In the genomic region with DNA sequence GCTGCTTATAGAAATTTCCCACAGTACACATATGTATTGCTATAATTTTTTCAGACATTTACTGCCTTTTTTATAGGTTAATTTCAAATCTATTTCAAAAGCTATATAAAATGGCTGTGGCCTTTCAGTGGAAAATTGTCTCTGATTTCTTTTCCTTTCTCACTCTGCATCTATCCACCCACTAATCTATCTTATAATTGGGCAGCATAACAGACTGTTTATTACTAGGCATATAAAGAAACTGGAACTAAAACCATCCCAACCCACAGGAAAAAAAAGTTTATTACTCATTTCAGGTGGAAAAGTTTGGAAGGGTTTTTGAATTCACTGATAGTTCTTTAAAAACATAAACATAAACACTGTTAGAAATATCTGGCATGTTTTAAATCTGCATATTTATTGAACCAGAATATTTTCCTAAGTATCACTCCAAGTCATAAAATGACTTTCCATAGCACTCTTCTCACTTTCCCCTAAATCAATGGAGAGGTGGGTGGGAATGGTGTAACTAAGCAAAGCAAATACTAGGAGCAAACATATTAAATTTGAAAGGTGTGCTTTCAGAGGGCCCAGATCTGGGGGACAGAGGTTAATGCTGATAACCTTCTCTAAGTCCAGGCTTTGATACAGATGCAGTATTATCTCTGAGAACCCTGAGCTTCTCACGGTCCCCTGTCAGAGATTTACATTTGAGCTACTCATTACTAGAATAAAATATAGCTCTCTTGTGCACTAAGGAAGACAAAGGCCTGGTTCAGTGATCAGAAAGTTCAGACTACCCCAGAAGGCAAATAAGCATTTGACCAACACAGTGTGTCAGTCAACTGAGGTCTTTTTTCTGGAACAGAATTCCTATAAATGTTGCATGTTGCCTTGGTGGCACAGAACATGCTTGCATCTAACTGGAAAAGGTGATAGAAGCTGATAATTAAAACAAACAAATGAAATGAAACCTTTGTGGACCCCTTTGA, we compare ENCODE assay signal across 21 cellular contexts.
DNase-seq lines count a peak whose midpoint lies in the region; TF ChIP-seq lines count a peak whose summit lies in the region.
"Had no signal": no experiment of that assay in that cellular context is flagged by ENCODE, and none has a peak within 500 bp of the region (broad histone marks: within the 10 kb centered on the region; RNA-seq: fewer than 3 reads in every experiment).

No MANE protein-coding gene starts in this region.

- peaks cover 8% of the 10 kb centered on the region for H3K9me3 Mint-ChIP-seq in progenitor cell of endocrine pancreas (ENCODE audit: low read depth)
- H3K9me3 Mint-ChIP-seq: CD8-positive, alpha-beta memory T cell had no signal

- peak overlapping the region; percentile 93 for H3K27ac Mint-ChIP-seq in progenitor cell of endocrine pancreas
- H3K27ac Mint-ChIP-seq: CD8-positive, alpha-beta memory T cell had no signal

- no peak for TF ChIP-seq CTCF in progenitor cell of endocrine pancreas (IDR thresholded peaks at IDR 0.05; ENCODE audit: unreplicated experiment)

- H3K4me1 Mint-ChIP-seq in progenitor cell of endocrine pancreas (ENCODE audit: low read depth), result peaks cover 42% of the 10 kb centered on the region
- H3K4me1 Mint-ChIP-seq: CD8-positive, alpha-beta memory T cell had no signal

- peaks cover 30% of the 10 kb centered on the region for H3K36me3 Mint-ChIP-seq in progenitor cell of endocrine pancreas (ENCODE audit: insufficient read depth)
- H3K36me3 Mint-ChIP-seq: CD8-positive, alpha-beta memory T cell had no signal

- DNase-seq in COLO829 (ENCODE audit: low spot score), result peak; percentile 27
- peak; percentile 44 for DNase-seq in NCI-H748 (lab: John Stamatoyannopoulos, UW; ENCODE audit: unreplicated experiment)
- DNase-seq in foreskin melanocyte, result peak; percentile 89
- DNase-seq in progenitor cell of endocrine pancreas (ENCODE audit: low spot score, unreplicated experiment), result no peak
- DNase-seq in SHP77 treated with DMSO at 0.1 percent for 48 hours (lab: John Stamatoyannopoulos, UW), result no peak
- DNase-seq in DMS53 treated with DMSO at 0.1 percent for 48 hours (lab: John Stamatoyannopoulos, UW; ENCODE audit: unreplicated experiment), result no peak
- DNase-seq in NCI-H774 (lab: John Stamatoyannopoulos, UW), result no peak
- no peak for DNase-seq in NCI-H2227 (lab: John Stamatoyannopoulos, UW; ENCODE audit: unreplicated experiment)
- DNase-seq: AML-193; CD8-positive, alpha-beta memory T cell; DMS53; EL; GF-D8; IMR-90; NCI-H1105; NCI-H146; NCI-H2029; NCI-H226; NCI-H510A treated with DMSO at 0.1 percent for 48 hours; Peyer's patch; SJCRH30 had no signal

- H3K4me3 Mint-ChIP-seq in progenitor cell of endocrine pancreas (ENCODE audit: low read depth), result no peak overlapping the region
- H3K4me3 Mint-ChIP-seq: CD8-positive, alpha-beta memory T cell had no signal

- no peaks in the 10 kb centered on the region for H3K27me3 Mint-ChIP-seq in progenitor cell of endocrine pancreas

Comparison
In these comparisons a context has a peak if more than half of its experiments do, and no peak if none do; other contexts are left out.
1. DNase-seq: peak in COLO829 (single experiment), NCI-H748 (single experiment) and foreskin melanocyte (single experiment); none in progenitor cell of endocrine pancreas (single experiment), SHP77 treated with DMSO at 0.1 percent for 48 hours (single experiment), DMS53 treated with DMSO at 0.1 percent for 48 hours (single experiment), NCI-H774 (single experiment) and NCI-H2227 (single experiment).